Comparison of ENCODE assay signal across 8 cellular contexts in genomic region chr6:11381801-11382513, GRCh38.
DNase-seq lines count a peak whose midpoint lies in the region; ATAC-seq, FAIRE-seq and TF ChIP-seq lines count a peak whose summit lies in the region.

No MANE protein-coding gene starts in this region.

- no peaks in the 10 kb centered on the region for H3K9me2 ChIP-seq in SU-DHL-6 (replicated peaks; ENCODE audit: insufficient read depth, low read length)

- intact Hi-C loops in prostate gland (cut with DNase I): no loop called here

- H2AFZ ChIP-seq in SU-DHL-6 (ENCODE audit: low read depth, low read length, severe bottlenecking): peak overlapping the region; percentile 51

- TF ChIP-seq POLR2A in H54 (IDR thresholded peaks at IDR 0.05; ENCODE audit: low read depth, low read length) (no peak), prostate gland (IDR thresholded peaks at IDR 0.05) (no peak)

- H3K27me3 Mint-ChIP-seq in activated naive CD8-positive, alpha-beta T cell treated with anti-CD3 and anti-CD28 coated beads for 36 hours: no peaks in the 10 kb centered on the region

- no peaks in the 10 kb centered on the region for H3K4me1 ChIP-seq in prostate gland (replicated peaks)

- FAIRE-seq in H54 (lab: Jason Lieb, UNC): no peak

- H3K27ac Mint-ChIP-seq in activated naive CD8-positive, alpha-beta T cell treated with anti-CD3 and anti-CD28 coated beads for 36 hours: peak overlapping the region; percentile 96

- WGBS in prostate gland: 77% methylated on average over 13 of the region's 13 CpGs

- H3K4me2 ChIP-seq in SU-DHL-6 (ENCODE audit: low read depth, low read length, poor library complexity, severe bottlenecking): peak overlapping the region; percentile 83

- H3K27ac ChIP-seq in SU-DHL-6 (ENCODE audit: low read depth, low read length) (peak overlapping the region; percentile 74), prostate gland (no peak overlapping the region)

- H3K9me3 Mint-ChIP-seq in activated naive CD8-positive, alpha-beta T cell treated with anti-CD3 and anti-CD28 coated beads for 36 hours: peaks cover 6% of the 10 kb centered on the region

- H3K4me3 ChIP-seq in SU-DHL-6 (ENCODE audit: insufficient read depth, low read length, poor library complexity, severe bottlenecking): peak overlapping the region; percentile 64
- no peak overlapping the region for H3K4me3 ChIP-seq in prostate gland

- peak overlapping the region; percentile 66 for H3K9ac ChIP-seq in SU-DHL-6 (ENCODE audit: low read length)

- H3K4me3 Mint-ChIP-seq in activated naive CD8-positive, alpha-beta T cell treated with anti-CD3 and anti-CD28 coated beads for 36 hours: peak overlapping the region; percentile 91

- H3K36me3 ChIP-seq in SU-DHL-6 (ENCODE audit: low read length) (peaks cover 18% of the 10 kb centered on the region), prostate gland (no peaks in the 10 kb centered on the region)

- peak; percentile 66 for DNase-seq in activated naive CD8-positive, alpha-beta T cell treated with anti-CD3 and anti-CD28 coated beads for 36 hours
- DNase-seq in pons (ENCODE audit: low spot score) (peak; percentile 50), mesenteric fat pad (ENCODE audit: low spot score) (no peak), H54 (ENCODE audit: insufficient read length, low spot score) (no peak), prostate gland (ENCODE audit: low spot score) (no peak)

- no peaks in the 10 kb centered on the region for H3K9me3 ChIP-seq in SU-DHL-6 (ENCODE audit: insufficient read depth, low read length)
- H3K9me3 ChIP-seq in prostate gland: no peaks in the 10 kb centered on the region

- H4K20me1 ChIP-seq in SU-DHL-6 (ENCODE audit: low read depth, low read length): no peaks in the 10 kb centered on the region; the same call in 1 of the 2 replicates

- H3K79me2 ChIP-seq in SU-DHL-6 (ENCODE audit: insufficient read depth, low read length): peaks cover 51% of the 10 kb centered on the region

- H3K27me3 ChIP-seq in SU-DHL-6 (ENCODE audit: low read length) (no peaks in the 10 kb centered on the region), prostate gland (replicated peaks; ENCODE audit: insufficient read depth) (no peaks in the 10 kb centered on the region)

- peaks cover 52% of the 10 kb centered on the region for H3K4me1 Mint-ChIP-seq in activated naive CD8-positive, alpha-beta T cell treated with anti-CD3 and anti-CD28 coated beads for 36 hours

- ATAC-seq in GM18517 (IDR thresholded peaks at IDR 0.05; ENCODE audit: unreplicated experiment): peak; percentile 86
- ATAC-seq in HG02938 (IDR thresholded peaks at IDR 0.05; ENCODE audit: unreplicated experiment): peak; percentile 82

- H3K36me3 Mint-ChIP-seq in activated naive CD8-positive, alpha-beta T cell treated with anti-CD3 and anti-CD28 coated beads for 36 hours: peaks cover 44% of the 10 kb centered on the region

- TF ChIP-seq CTCF in SU-DHL-6 (IDR thresholded peaks at IDR 0.05; ENCODE audit: insufficient read depth, low read length, poor library complexity, severe bottlenecking) (no peak), prostate gland (IDR thresholded peaks at IDR 0.05) (no peak)

- H3F3A ChIP-seq in SU-DHL-6 (ENCODE audit: insufficient read depth): no peaks in the 10 kb centered on the region

Comparison
In these comparisons a context has a peak if more than half of its experiments do, and no peak if none do; other contexts are left out.
1. DNase-seq: peak in activated naive CD8-positive, alpha-beta T cell treated with anti-CD3 and anti-CD28 coated beads for 36 hours (single experiment) and pons (single experiment); none in mesenteric fat pad (single experiment), H54 (single experiment) and prostate gland (single experiment).